11 cellular contexts compared by ENCODE assay signal in the genomic region with DNA sequence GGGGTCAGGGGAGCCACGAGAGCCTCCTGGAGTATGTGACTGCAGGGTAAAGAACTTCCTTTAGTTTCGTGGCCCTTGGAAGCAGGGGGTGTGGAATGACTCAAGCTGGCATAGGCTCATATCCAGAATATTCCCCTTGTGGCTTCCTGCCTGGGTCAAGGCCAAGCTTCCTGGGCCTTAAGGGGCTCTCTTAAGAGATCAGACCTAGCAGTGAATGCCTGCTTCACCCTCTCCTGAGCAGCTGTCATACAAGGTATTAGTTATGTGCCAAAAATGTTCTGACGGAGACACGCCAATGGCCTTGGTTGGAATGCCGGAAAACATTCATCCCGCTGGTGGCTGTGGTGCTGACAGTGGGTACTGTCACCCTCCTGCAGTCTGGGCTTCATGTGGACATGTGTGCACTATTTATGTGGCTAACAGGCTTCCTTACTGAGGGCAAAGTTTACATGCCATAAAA.
DNase-seq lines count a peak whose midpoint lies in the region; ATAC-seq and TF ChIP-seq lines count a peak whose summit lies in the region.
"Had no signal": no experiment of that assay in that cellular context is flagged by ENCODE, and none has a peak within 500 bp of the region (broad histone marks: within the 10 kb centered on the region; RNA-seq: fewer than 3 reads in every experiment).

No MANE protein-coding gene starts in this region.

- peak overlapping the region; percentile 31 for H3K4me3 ChIP-seq in thoracic aorta
- H3K4me3 ChIP-seq: pancreas had no signal

- DNase-seq in HK-2 (ENCODE audit: unreplicated experiment) (peak; percentile 27), astrocyte of the hippocampus (ENCODE audit: low read depth, low spot score) (peak; percentile 68), hepatic stellate cell (ENCODE audit: low spot score) (peak; percentile 85), thoracic aorta (ENCODE audit: low spot score) (no peak), D341Med (ENCODE audit: low spot score) (no peak), DMS114 treated with DMSO at 0.1 percent for 48 hours (lab: John Stamatoyannopoulos, UW; ENCODE audit: unreplicated experiment) (no peak), NCI-H2107 treated with DMSO at 0.1 percent for 48 hours (lab: John Stamatoyannopoulos, UW; ENCODE audit: unreplicated experiment) (no peak), AML-193 (lab: John Stamatoyannopoulos, UW) (no peak)
- DNase-seq: activated naive CD4-positive, alpha-beta T cell treated with Interleukin-2 at 50 U/mL for 16 hours; NCI-H345 had no signal

- H3K9me3 ChIP-seq in thoracic aorta, result no peaks in the 10 kb centered on the region
- H3K9me3 ChIP-seq: pancreas had no signal

- peaks cover 63 to 98% of the 10 kb centered on the region in 2 donors for H3K4me1 ChIP-seq in thoracic aorta (ENCODE audit: control insufficient read depth in 1 of 2, low read depth in 2 of 2)
- H3K4me1 ChIP-seq: pancreas had no signal

- H3K27ac ChIP-seq in thoracic aorta, result peak overlapping the region; percentile 92 to 94
- H3K27ac ChIP-seq: pancreas had no signal

- no peaks in the 10 kb centered on the region for H3K27me3 ChIP-seq in thoracic aorta (replicated peaks; ENCODE audit: insufficient read depth)
- H3K27me3 ChIP-seq: pancreas had no signal

- H3K36me3 ChIP-seq in thoracic aorta, result no peaks in the 10 kb centered on the region
- H3K36me3 ChIP-seq: pancreas had no signal

- TF ChIP-seq CTCF in thoracic aorta (IDR thresholded peaks at IDR 0.05), result no peak

- ATAC-seq in thoracic aorta (ENCODE audit: insufficient number of reproducible peaks, low FRiP score, low read depth), result peak; percentile 32

Comparison
In these comparisons a context has a peak if more than half of its experiments do, and no peak if none do; other contexts are left out.
1. DNase-seq: peak in HK-2 (single experiment), astrocyte of the hippocampus (single experiment) and hepatic stellate cell (single experiment); none in thoracic aorta (single experiment), D341Med (single experiment), DMS114 treated with DMSO at 0.1 percent for 48 hours (single experiment), NCI-H2107 treated with DMSO at 0.1 percent for 48 hours (single experiment) and AML-193 (0 of 2).